10 cellular contexts compared by ENCODE assay signal in the genomic region with DNA sequence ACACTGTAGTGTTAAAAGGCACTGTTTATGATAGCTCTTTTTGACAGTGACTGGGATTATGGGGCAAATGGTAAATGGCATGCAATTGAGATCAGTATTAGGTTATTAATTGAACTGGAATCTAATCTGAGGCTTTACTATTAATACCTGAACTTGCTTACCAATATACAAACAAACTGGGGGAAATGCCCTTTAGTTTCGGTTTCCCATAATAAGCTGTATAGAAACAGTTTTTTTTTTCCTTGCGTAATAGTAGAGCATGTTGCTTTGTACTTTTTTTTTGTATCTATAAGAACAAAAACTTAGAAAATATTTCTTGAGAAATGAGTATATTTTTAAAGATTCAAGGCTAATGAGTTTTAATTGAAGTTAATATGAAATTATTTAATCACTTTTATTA.
DNase-seq lines count a peak whose midpoint lies in the region; ATAC-seq and FAIRE-seq lines count a peak whose summit lies in the region.
"Had no signal": no experiment of that assay in that cellular context is flagged by ENCODE, and none has a peak within 500 bp of the region (broad histone marks: within the 10 kb centered on the region; RNA-seq: fewer than 3 reads in every experiment).

No MANE protein-coding gene starts in this region.

- H3K27ac Mint-ChIP-seq in T-helper 1 cell treated with Interleukin-12 subunit alpha and Interleukin-12 subunit beta and Interleukin-4 antibody, amounts not matched to agents 30 μg/mL and 1 μg/mL, for 36 hours: peak overlapping the region; percentile 21
- H3K27ac Mint-ChIP-seq: activated naive CD8-positive, alpha-beta T cell had no signal

- peak overlapping the region; percentile 20 to 45 for H3K27ac ChIP-seq in small intestine (ENCODE audit: low read depth in 1 of 2, low read length in 1 of 2)
- H3K27ac ChIP-seq: SJSA1 had no signal

- 12 to 41% (median 24%) methylated on average over 2 of the region's 2 CpGs for WGBS in small intestine, 3 donors

- H3K4me1 ChIP-seq in small intestine (ENCODE audit: control insufficient read depth in 2 of 2, insufficient read depth in 1 of 2, low read depth in 1 of 2, low read length in 1 of 2): peaks cover 4 to 42% of the 10 kb centered on the region in 2 donors

- H3K4me3 ChIP-seq in small intestine (ENCODE audit: low read depth in 1 of 2, low read length in 2 of 2): no peak overlapping the region
- H3K4me3 ChIP-seq: SJSA1 had no signal

- peaks cover 9% of the 10 kb centered on the region for H3K9me3 Mint-ChIP-seq in T-helper 1 cell treated with Interleukin-12 subunit alpha and Interleukin-12 subunit beta and Interleukin-4 antibody, amounts not matched to agents 30 μg/mL and 1 μg/mL, for 36 hours

- FAIRE-seq in small intestine (lab: Jason Lieb, UNC): peak; percentile 5

- H3K9me3 ChIP-seq in small intestine (ENCODE audit: control insufficient read depth, low read depth): no peaks in the 10 kb centered on the region
- H3K9me3 ChIP-seq: SJSA1 had no signal

- H3K27me3 ChIP-seq in small intestine (ENCODE audit: control insufficient read depth in 2 of 2, insufficient read depth in 2 of 2, low read length in 2 of 2): no peaks in the 10 kb centered on the region
- H3K27me3 ChIP-seq: SJSA1 had no signal

- H3K36me3 ChIP-seq in small intestine (ENCODE audit: control insufficient read depth in 2 of 2, insufficient read depth in 2 of 2, low read length in 2 of 2): no peaks in the 10 kb centered on the region

- H3K4me3 Mint-ChIP-seq in T-helper 1 cell treated with Interleukin-12 subunit alpha and Interleukin-12 subunit beta and Interleukin-4 antibody, amounts not matched to agents 30 μg/mL and 1 μg/mL, for 36 hours: peak overlapping the region; percentile 11
- H3K4me3 Mint-ChIP-seq: activated naive CD8-positive, alpha-beta T cell had no signal

- H3K36me3 Mint-ChIP-seq in T-helper 1 cell treated with Interleukin-12 subunit alpha and Interleukin-12 subunit beta and Interleukin-4 antibody, amounts not matched to agents 30 μg/mL and 1 μg/mL, for 36 hours (ENCODE audit: low read depth): peaks cover 26% of the 10 kb centered on the region

- ATAC-seq in GM19025 (IDR thresholded peaks at IDR 0.05; ENCODE audit: low read depth, unreplicated experiment): peak; percentile 39
- peak; percentile 46 for ATAC-seq in HG02938 (IDR thresholded peaks at IDR 0.05; ENCODE audit: unreplicated experiment)
- no peak for ATAC-seq in left cardiac atrium

- intact Hi-C loops in left cardiac atrium (cut with DNase I): no loop called here

- DNase-seq in small intestine (peak; percentile 61), NAMALWA (ENCODE audit: low spot score) (no peak), left cardiac atrium (no peak), NCI-H1092 treated with DMSO at 0.1 percent for 48 hours (lab: John Stamatoyannopoulos, UW) (no peak)
- DNase-seq: foreskin melanocyte had no signal

- H3K4me1 Mint-ChIP-seq in T-helper 1 cell treated with Interleukin-12 subunit alpha and Interleukin-12 subunit beta and Interleukin-4 antibody, amounts not matched to agents 30 μg/mL and 1 μg/mL, for 36 hours (ENCODE audit: low read depth): peaks cover 60% of the 10 kb centered on the region

- H3K27me3 Mint-ChIP-seq in T-helper 1 cell treated with Interleukin-12 subunit alpha and Interleukin-12 subunit beta and Interleukin-4 antibody, amounts not matched to agents 30 μg/mL and 1 μg/mL, for 36 hours (ENCODE audit: low read depth): no peaks in the 10 kb centered on the region
- H3K27me3 Mint-ChIP-seq: activated naive CD8-positive, alpha-beta T cell had no signal

Comparison
In these comparisons a context has a peak if more than half of its experiments do, and no peak if none do; other contexts are left out.
1. ATAC-seq: peak in GM19025 (single experiment) and HG02938 (single experiment); none in left cardiac atrium (0 of 2).